In the genomic region with DNA sequence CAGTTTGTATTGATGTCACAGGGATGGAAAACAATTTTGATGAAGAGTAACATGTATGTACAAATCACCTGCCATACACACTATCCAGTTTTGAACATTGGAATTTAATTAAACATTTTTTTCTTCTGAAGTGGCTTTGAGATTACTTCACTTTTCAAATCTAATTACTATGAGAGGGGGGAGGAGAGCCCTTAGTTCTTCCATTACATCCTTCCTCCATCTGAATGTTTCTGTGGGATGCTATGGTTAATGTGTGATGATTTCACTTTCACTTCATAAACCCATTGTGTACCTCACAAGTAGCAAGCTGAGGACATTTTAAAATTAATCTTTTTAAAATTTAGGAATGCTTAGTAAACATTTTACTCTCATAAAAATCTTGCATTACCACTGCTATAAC, we compare ENCODE assay signal across 14 cellular contexts.
DNase-seq lines count a peak whose midpoint lies in the region; ATAC-seq and TF ChIP-seq lines count a peak whose summit lies in the region.
"Had no signal": no experiment of that assay in that cellular context is flagged by ENCODE, and none has a peak within 500 bp of the region (broad histone marks: within the 10 kb centered on the region; RNA-seq: fewer than 3 reads in every experiment).

No MANE protein-coding gene starts in this region.

- peaks cover 6% of the 10 kb centered on the region for H4K20me1 ChIP-seq in PC-3 (ENCODE audit: low read length)

- intact Hi-C loops in PC-3 (cut with micrococcal nuclease) = loop anchor here (1.0 to 5.0 kb wide), 2 partner anchors 365 to 948 kb away; no protein-coding TSS in a partner anchor
- intact Hi-C loops in esophagus squamous epithelium (cut with DNase I) = loop anchor here (10.0 kb wide), 1 partner anchor 153 kb away; a partner anchor contains a TSS

- TF ChIP-seq CTCF in PC-3 (conservative IDR thresholded peaks at IDR 0.05; ENCODE audit: low read depth, low read length) = no peak
- no peak for TF ChIP-seq CTCF in esophagus squamous epithelium (IDR thresholded peaks at IDR 0.05)

- peak; percentile 27 to 46 for DNase-seq in AML-193 (lab: John Stamatoyannopoulos, UW)
- peak; percentile 29 for DNase-seq in GDM1 (lab: John Stamatoyannopoulos, UW)
- no peak for DNase-seq in PC-3
- peak; percentile 42 to 49 for DNase-seq in erythroblast (lab: John Stamatoyannopoulos, UW)
- DNase-seq in hypothalamus (lab: John Stamatoyannopoulos, UW) = no peak
- no peak for DNase-seq in esophagus squamous epithelium (lab: John Stamatoyannopoulos, UW)
- DNase-seq: Caco-2, dorsolateral prefrontal cortex, mucosa of descending colon, NCI-H2171 had no signal

- H3K27me3 ChIP-seq in PC-3 (ENCODE audit: low read length) = no peaks in the 10 kb centered on the region
- H3K27me3 ChIP-seq in esophagus squamous epithelium = peaks cover 0 to 57% (median 4%) of the 10 kb centered on the region in 4 donors

- ATAC-seq in PC-3 (no peak), HG03159 (IDR thresholded peaks at IDR 0.05; ENCODE audit: unreplicated experiment) (no peak), HG03457 (IDR thresholded peaks at IDR 0.05; ENCODE audit: unreplicated experiment) (no peak)
- ATAC-seq: mucosa of descending colon had no signal

- no peaks in the 10 kb centered on the region for H3F3A ChIP-seq in PC-3 (ENCODE audit: low read length, unreplicated experiment)

- H3K9ac ChIP-seq in PC-3 (ENCODE audit: low read length) = no peak overlapping the region

- H3K4me3 ChIP-seq in PC-3 (ENCODE audit: low read length) (no peak overlapping the region), esophagus squamous epithelium (no peak overlapping the region)
- H3K4me3 ChIP-seq: mucosa of descending colon had no signal

- H3K79me2 ChIP-seq in PC-3 (ENCODE audit: low read length) = peaks cover 44% of the 10 kb centered on the region

- H3K4me1 ChIP-seq in PC-3 (ENCODE audit: insufficient read depth, low read length) (0 out of 2 replicates have a peak, but pooled peaks cover 14% of the 10 kb centered on the region), esophagus squamous epithelium (peaks cover 2 to 37% (median 3%) of the 10 kb centered on the region in 3 donors)

- H3K9me3 ChIP-seq in PC-3 (ENCODE audit: low read length) (no peaks in the 10 kb centered on the region), esophagus squamous epithelium (peaks cover 0 to 1% (median 0%) of the 10 kb centered on the region in 3 donors)
- H3K9me3 ChIP-seq: Caco-2, mucosa of descending colon had no signal

- TF ChIP-seq POLR2A in erythroblast (IDR thresholded peaks at IDR 0.05; ENCODE audit: low read length) (no peak), esophagus squamous epithelium (IDR thresholded peaks at IDR 0.05) (no peak)

- CTCF ChIA-PET in PC-3 (lab: Charles Lee) = no interaction called here

- H3K27ac ChIP-seq in PC-3 (ENCODE audit: low read length) = no peak overlapping the region
- H3K27ac ChIP-seq in esophagus squamous epithelium = no peak overlapping the region
- H3K27ac ChIP-seq: right atrium auricular region had no signal

- H2AFZ ChIP-seq in PC-3 (ENCODE audit: low read length) = no peak overlapping the region

- H3K4me2 ChIP-seq in PC-3 (ENCODE audit: low read length) = peak overlapping the region; percentile 14

- H3K36me3 ChIP-seq in PC-3 (ENCODE audit: low read depth, low read length) = no peaks in the 10 kb centered on the region
- H3K36me3 ChIP-seq in esophagus squamous epithelium = no peaks in the 10 kb centered on the region
- H3K36me3 ChIP-seq: right atrium auricular region, tibial nerve had no signal

- BruUV-seq in PC-3 (replicated peaks; lab: Mats Ljungman, UMichigan) = no TSS peak

- POLR2A ChIA-PET in PC-3 (lab: Charles Lee; ENCODE audit: unreplicated experiment) = interaction anchor here (0.6 kb wide), 2 partner anchors 97 to 155 kb away, joined by 6 to 18 read pairs; no protein-coding TSS in a partner anchor

- no peaks in the 10 kb centered on the region for H3K9me2 ChIP-seq in PC-3 (replicated peaks; ENCODE audit: low read length)

Comparison
In these comparisons a context has a peak if more than half of its experiments do, and no peak if none do; other contexts are left out.
1. DNase-seq: peak in AML-193 (2 of 2), GDM1 (single experiment) and erythroblast (2 of 2); none in PC-3 (single experiment), hypothalamus (0 of 51) and esophagus squamous epithelium (single experiment).